ENCODE assay signal across 8 cellular contexts in genomic region chr2:45168731-45169338, GRCh38.
DNase-seq lines count a peak whose midpoint lies in the region; ATAC-seq lines count a peak whose summit lies in the region.

No MANE protein-coding gene starts in this region.

- ATAC-seq in GM19328 (IDR thresholded peaks at IDR 0.05; ENCODE audit: unreplicated experiment), result no peak
- no peak for ATAC-seq in HG02678 (IDR thresholded peaks at IDR 0.05; ENCODE audit: unreplicated experiment)

- H3K9me3 ChIP-seq in MG63 (no peaks in the 10 kb centered on the region), thymus (ENCODE audit: control insufficient read depth) (no peaks in the 10 kb centered on the region)

- H3K27ac ChIP-seq in adipose tissue (ENCODE audit: low read depth, low read length) (peak overlapping the region; percentile 84), thymus (ENCODE audit: low read depth) (peak overlapping the region; percentile 69)

- H3K36me3 ChIP-seq in MG63 (no peaks in the 10 kb centered on the region), thymus (ENCODE audit: control insufficient read depth, insufficient read depth) (no peaks in the 10 kb centered on the region)

- WGBS in adipose tissue, 3 donors, result 1 to 2% (median 1%) methylated on average over 47 to 70 of the region's 70 CpGs
- under 1% methylated on average over 70 of the region's 70 CpGs for WGBS in thymus

- H3K4me1 ChIP-seq in thymus (ENCODE audit: control insufficient read depth, insufficient read depth, low read length), result peaks cover 4% of the 10 kb centered on the region

- H3K4me3 ChIP-seq in MG63 (peak overlapping the region; percentile 53), thymus (ENCODE audit: low read length) (peak overlapping the region; percentile 49)

- DNase-seq in Daoy (ENCODE audit: low read depth), result peak; percentile 58
- peak; percentile 47 for DNase-seq in MG63
- DNase-seq in iPS-NIHi7 (ENCODE audit: extremely low spot score), result peak; percentile 52
- no peak for DNase-seq in globus pallidus (ENCODE audit: low spot score)

- H3K27me3 ChIP-seq in MG63, result no peaks in the 10 kb centered on the region
- peaks cover 44% of the 10 kb centered on the region for H3K27me3 ChIP-seq in thymus (ENCODE audit: control insufficient read depth, insufficient read depth)
